In the genomic region with DNA sequence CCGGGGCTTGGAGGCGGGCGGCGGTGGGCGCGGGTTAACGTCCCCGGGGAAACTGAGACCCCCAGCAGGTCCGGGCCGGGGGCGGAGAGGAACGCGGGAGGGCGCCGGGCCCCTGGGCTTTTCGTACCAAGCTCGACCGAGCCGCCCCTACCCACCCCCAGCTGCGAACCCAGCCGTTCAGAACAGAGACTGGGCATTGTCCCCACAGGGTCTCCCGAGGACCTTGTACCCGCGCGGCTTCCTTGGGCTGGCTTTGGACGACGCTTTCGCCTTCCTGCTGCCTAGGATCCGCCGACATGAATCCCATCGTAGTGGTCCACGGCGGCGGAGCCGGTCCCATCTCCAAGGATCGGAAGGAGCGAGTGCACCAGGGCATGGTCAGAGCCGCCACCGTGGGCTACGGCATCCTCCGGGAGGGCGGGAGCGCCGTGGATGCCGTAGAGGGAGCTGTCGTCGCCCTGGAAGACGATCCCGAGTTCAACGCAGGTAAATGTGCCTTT, we compare ENCODE assay signal across 8 cellular contexts. TPM values are rescaled to one million over a fixed set of nuclear protein-coding genes. Genes with fewer than 3 reads are reported as not detected.
A peak's percentile ranks its signal among the peaks of the same experiment; 100 is the strongest.
DNase-seq lines count a peak whose midpoint lies in the region; ATAC-seq and TF ChIP-seq lines count a peak whose summit lies in the region.

No MANE protein-coding gene starts in this region.

- H3K27ac Mint-ChIP-seq in Calu3 (ENCODE audit: unreplicated experiment) (peak overlapping the region; percentile 57), natural killer cell (peak overlapping the region; percentile 20 to 83)

- peak; percentile 43 for DNase-seq in Calu3
- DNase-seq in natural killer cell: no peak
- no peak for DNase-seq in dedifferentiated amniotic fluid mesenchymal stem cell (ENCODE audit: extremely low spot score)

- ATAC-seq in HG03432 (IDR thresholded peaks at IDR 0.05; ENCODE audit: unreplicated experiment) (peak; percentile 6), esophagus mucosa (peak; percentile 43), natural killer cell (peak; percentile 15 to 35 (median 17)), HG03520 (IDR thresholded peaks at IDR 0.05; ENCODE audit: unreplicated experiment) (no peak), GM21786 (IDR thresholded peaks at IDR 0.05; ENCODE audit: unreplicated experiment) (no peak)

- H3K4me3 Mint-ChIP-seq in Calu3 (ENCODE audit: low read depth, unreplicated experiment) (peak overlapping the region; percentile 80), natural killer cell (peak overlapping the region; percentile 96)

- CTCF ChIA-PET in Calu3 (lab: Charles Lee): interaction anchor here (0.5 to 1.5 kb wide), 6 partner anchors 9 to 121 kb away, joined by 3 to 5 read pairs (median 4); no protein-coding TSS in a partner anchor

- BruUV-seq in Calu3 (replicated peaks; lab: Mats Ljungman, UMichigan): no TSS peak

- intact Hi-C loops in Calu3 (cut with micrococcal nuclease; ENCODE audit: unreplicated experiment): no loop called here
- intact Hi-C loops in natural killer cell (cut with micrococcal nuclease): no loop called here

- H3K4me3 ChIP-seq in WI38 (ENCODE audit: low read depth, low read length): peak overlapping the region; percentile 62

- H3K36me3 Mint-ChIP-seq in Calu3 (ENCODE audit: insufficient read depth, unreplicated experiment) (peaks cover 21% of the 10 kb centered on the region), natural killer cell (no peaks in the 10 kb centered on the region)

- TF ChIP-seq CTCF in Calu3 (IDR thresholded peaks at IDR 0.05; ENCODE audit: unreplicated experiment) (no peak), WI38 (IDR thresholded peaks at IDR 0.05; ENCODE audit: low read depth, low read length) (no peak), natural killer cell (IDR thresholded peaks at IDR 0.05) (no peak)

- H3K4me1 Mint-ChIP-seq in Calu3 (ENCODE audit: low read depth, unreplicated experiment) (peaks cover 26% of the 10 kb centered on the region), natural killer cell (peaks cover 21 to 22% of the 10 kb centered on the region in 2 donors)

- H3K9me3 Mint-ChIP-seq in Calu3 (ENCODE audit: low read depth, unreplicated experiment) (no peaks in the 10 kb centered on the region), natural killer cell (no peaks in the 10 kb centered on the region)

- peaks cover 25% of the 10 kb centered on the region for H3K27me3 Mint-ChIP-seq in Calu3 (ENCODE audit: unreplicated experiment)
- H3K27me3 Mint-ChIP-seq in natural killer cell (ENCODE audit: low read depth in 2 of 2): peaks cover 11 to 31% of the 10 kb centered on the region in 2 donors

RNA-seq across cellular contexts. Expression of a gene that starts 0.5 kb away (rescaled TPM):
- total RNA-seq in Calu3 (2022) (30.3 and 38.7 TPM in 2 replicates), esophagus mucosa (1.2 TPM), natural killer cell (1 to 10 TPM; 1.9 to 9.7 (median 3.4) TPM)

RNA-seq across cellular contexts. Expression of a gene that starts 38.9 kb away (rescaled TPM):
- not detected in 2 replicates for total RNA-seq in Calu3 (2022)
- total RNA-seq in esophagus mucosa: not detected
- not detected for total RNA-seq in natural killer cell

Comparison
In these comparisons a context has a peak if more than half of its experiments do, and no peak if none do; other contexts are left out.
1. ATAC-seq: peak in HG03432 (single experiment), esophagus mucosa (single experiment) and natural killer cell (3 of 3); none in HG03520 (single experiment) and GM21786 (single experiment).